ENCODE assay signal across 8 cellular contexts in the genomic region with DNA sequence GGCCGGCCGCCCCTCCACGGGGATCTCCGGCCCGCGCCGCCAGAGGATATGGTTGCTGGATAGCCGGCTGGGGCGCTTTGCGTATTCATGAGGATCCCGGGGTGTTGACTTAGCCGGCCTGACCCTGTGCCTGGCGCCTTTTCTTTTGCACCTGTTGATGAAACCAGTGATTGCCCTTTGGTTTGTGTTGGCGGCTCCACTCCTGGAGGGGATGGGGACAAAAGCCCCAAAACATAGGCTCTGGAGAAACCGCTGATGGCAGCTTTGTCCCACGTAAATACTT. TPM values are rescaled to one million over a fixed set of nuclear protein-coding genes. Genes with fewer than 3 reads are reported as not detected.
DNase-seq lines count a peak whose midpoint lies in the region; ATAC-seq, FAIRE-seq and TF ChIP-seq lines count a peak whose summit lies in the region.

No MANE protein-coding gene starts in this region.

- 2% methylated on average over 16 of the region's 16 CpGs; no CpG with 5 or more reads in 1 of the 2 experiments for WGBS in H1 (ENCODE audit: extremely low coverage in 1 of 2, insufficient coverage in 1 of 2, insufficient read length in 1 of 2, insufficient replicate concordance in 2 of 2, low coverage in 1 of 2, low lambda C conversion rate in 2 of 2, missing lambda C conversion rate in 1 of 2), 2 experiments

- no peaks in the 10 kb centered on the region; the same call in 1 of the 2 replicates for H3K79me1 ChIP-seq in H1 (ENCODE audit: low read depth, low read length)

- no peak overlapping the region; the same call in 1 of the 2 replicates for H2BK15ac ChIP-seq in H1 (ENCODE audit: low read length)

- H3K4ac ChIP-seq in H1 (replicated peaks; ENCODE audit: insufficient read length, low read depth, low read length) = no peak overlapping the region

- H3K4me1 ChIP-seq in BE2C (peaks cover 9% of the 10 kb centered on the region; the same call in 1 of the 2 replicates), H1 (replicated peaks in 1 of 4; ENCODE audit: control insufficient read depth in 3 of 4, insufficient read depth in 4 of 4, low read length in 3 of 4) (peaks cover 4 to 24% (median 20%) of the 10 kb centered on the region in 4 experiments), mucosa of rectum (ENCODE audit: control insufficient read depth in 2 of 2, insufficient read depth in 2 of 2, low read length in 2 of 2) (peaks cover 20 to 30% of the 10 kb centered on the region in 2 donors), upper lobe of right lung (peaks cover 9% of the 10 kb centered on the region)

- 0 out of 2 replicates have a peak overlapping the region, but pooled peaks have one; percentile 31 for H2BK5ac ChIP-seq in H1 (ENCODE audit: low read depth, low read length)

- intact Hi-C loops in upper lobe of right lung (cut with DNase I) = loop anchor here (10.0 kb wide), 1 partner anchor 93 kb away; no protein-coding TSS in a partner anchor

- H2AFZ ChIP-seq in H1 (ENCODE audit: low read length) = no peak overlapping the region

- TF ChIP-seq RAD21 in H1 (IDR thresholded peaks at IDR 0.05 in 1 of 2, conservative IDR thresholded peaks at IDR 0.05 in 1 of 2; ENCODE audit: low read depth in 2 of 2, low read length in 2 of 2) = no peak

- no peak overlapping the region for H4K91ac ChIP-seq in H1 (replicated peaks; ENCODE audit: insufficient read length, low read length)

- POLR2A ChIA-PET in H1 (lab: Charles Lee; ENCODE audit: partially characterized antibody) = interaction anchor here (0.6 to 3.5 kb wide), 5 partner anchors 8 to 170 kb away, joined by 3 to 12 read pairs (median 4); no protein-coding TSS in a partner anchor

- H3K14ac ChIP-seq in H1 (ENCODE audit: insufficient read length) = no peak overlapping the region

- no peaks in the 10 kb centered on the region for H4K20me1 ChIP-seq in H1 (replicated peaks in 1 of 2; ENCODE audit: control insufficient read depth in 1 of 2, insufficient read depth in 2 of 2, low read length in 2 of 2)

- H3K27me3 Mint-ChIP-seq in T-helper 17 cell = no peaks in the 10 kb centered on the region

- DNase-seq in BE2C = peak; percentile 34
- peak in 2 of 3 donors; percentile 22 to 33 for DNase-seq in T-helper 17 cell
- peak in 1 of 2 experiments; percentile 76 for DNase-seq in H1 (ENCODE audit: low read depth in 1 of 2, low spot score in 2 of 2)
- peak; percentile 74 for DNase-seq in upper lobe of right lung
- DNase-seq in NCI-H226 = no peak

- peak overlapping the region; percentile 88 for H3K4me3 Mint-ChIP-seq in T-helper 17 cell

- TF ChIP-seq EP300 in H1 (IDR thresholded peaks at IDR 0.05; ENCODE audit: borderline replicate concordance in 1 of 2, low read depth in 2 of 2, low read length in 2 of 2) = no peak

- H3K36me3 Mint-ChIP-seq in T-helper 17 cell (ENCODE audit: low read depth) = no peaks in the 10 kb centered on the region

- peaks cover 5% of the 10 kb centered on the region; the same call in 1 of the 2 replicates for H3K23me2 ChIP-seq in H1 (ENCODE audit: low read depth, low read length)

- H4K8ac ChIP-seq in H1 (ENCODE audit: extremely low read depth, insufficient read depth, low read length) = peak overlapping the region; percentile 76; the same call in 1 of the 2 replicates

- no peak overlapping the region for H3K56ac ChIP-seq in H1 (replicated peaks; ENCODE audit: insufficient read length, low read depth, low read length)

- CTCF ChIA-PET in H1 (lab: Charles Lee; ENCODE audit: partially characterized antibody) = interaction anchor here (0.7 to 2.6 kb wide), 6 partner anchors 12 to 90 kb away, joined by 3 to 12 read pairs (median 4); no protein-coding TSS in a partner anchor

- H3K9ac ChIP-seq in H1 (replicated peaks in 1 of 4; ENCODE audit: extremely low read depth in 1 of 4, low read depth in 3 of 4, low read length in 3 of 4) = peak overlapping the region in 3 of 4 experiments; percentile 39 to 80 (median 57); a peak in 4 of 7 replicates
- H3K9ac ChIP-seq in mucosa of rectum (ENCODE audit: low read depth in 1 of 2, low read length in 2 of 2) = peak overlapping the region; percentile 72 to 95

- no peak overlapping the region for H4K5ac ChIP-seq in H1 (ENCODE audit: insufficient read length, low read depth, low read length)

- H3K9me3 ChIP-seq in BE2C (no peaks in the 10 kb centered on the region), T-helper 17 cell (ENCODE audit: control insufficient read depth, low read length, poor library complexity, severe bottlenecking) (no peaks in the 10 kb centered on the region), H1 (ENCODE audit: insufficient read depth in 2 of 2, low read depth in 1 of 2, low read length in 1 of 2) (no peaks in the 10 kb centered on the region), mucosa of rectum (ENCODE audit: control insufficient read depth in 2 of 2, low read length in 2 of 2) (no peaks in the 10 kb centered on the region), upper lobe of right lung (no peaks in the 10 kb centered on the region)

- peaks cover 0 to 25% of the 10 kb centered on the region in 2 experiments; a peak in 2 of 4 replicates for H3K79me2 ChIP-seq in H1 (ENCODE audit: control insufficient read depth in 1 of 2, insufficient read depth in 2 of 2, low read length in 2 of 2)

- ATAC-seq in GM19035 (IDR thresholded peaks at IDR 0.05; ENCODE audit: unreplicated experiment) = peak; percentile 32
- ATAC-seq in HG03439 (IDR thresholded peaks at IDR 0.05; ENCODE audit: unreplicated experiment) = peak; percentile 45
- peak; percentile 25 for ATAC-seq in T-helper 17 cell
- ATAC-seq in upper lobe of right lung = peak; percentile 44

- H3K4me1 Mint-ChIP-seq in T-helper 17 cell = peaks cover 36% of the 10 kb centered on the region

- peak overlapping the region; percentile 65 for H3K4me3 ChIP-seq in BE2C (ENCODE audit: low read depth, low read length)
- H3K4me3 ChIP-seq in H1 (ENCODE audit: extremely low read depth in 1 of 4, insufficient read depth in 2 of 4, low read depth in 3 of 4, low read length in 4 of 4) = peak overlapping the region; percentile 50 to 81 (median 62)
- H3K4me3 ChIP-seq in mucosa of rectum (ENCODE audit: low read length in 2 of 2) = peak overlapping the region; percentile 81 to 87
- peak overlapping the region; percentile 83 for H3K4me3 ChIP-seq in upper lobe of right lung

- peak overlapping the region; percentile 78; the same call in 1 of the 2 replicates for H2BK12ac ChIP-seq in H1 (ENCODE audit: low read depth, low read length)

- H2AK5ac ChIP-seq in H1 (ENCODE audit: low read depth, low read length) = no peak overlapping the region

- TF ChIP-seq POLR2A in H1 (IDR thresholded peaks at IDR 0.05; ENCODE audit: control extremely low read depth in 1 of 2, low read depth in 2 of 2, low read length in 2 of 2) = peak in 1 of 2 experiments; percentile 24; a peak in 1 of 3 replicates

- H3K18ac ChIP-seq in H1 (ENCODE audit: extremely low read depth, low read length) = no peak overlapping the region

- H2BK20ac ChIP-seq in H1 (ENCODE audit: low read length) = 0 out of 2 replicates have a peak overlapping the region, but pooled peaks have one; percentile 24

- no peak overlapping the region for H3K23ac ChIP-seq in H1 (ENCODE audit: insufficient read length)

- H3K27ac Mint-ChIP-seq in T-helper 17 cell = peak overlapping the region; percentile 92

- H2BK120ac ChIP-seq in H1 (replicated peaks; ENCODE audit: low read depth, low read length) = no peak overlapping the region

- no peaks in the 10 kb centered on the region for H3K36me3 ChIP-seq in BE2C
- H3K36me3 ChIP-seq in H1 (ENCODE audit: control insufficient read depth in 2 of 4, insufficient read depth in 4 of 4, low read length in 3 of 4) = no peaks in the 10 kb centered on the region
- no peaks in the 10 kb centered on the region for H3K36me3 ChIP-seq in mucosa of rectum (ENCODE audit: control insufficient read depth in 2 of 2, insufficient read depth in 2 of 2, low read length in 2 of 2)
- H3K36me3 ChIP-seq in upper lobe of right lung = no peaks in the 10 kb centered on the region

- H3K27ac ChIP-seq in H1 (ENCODE audit: low read depth, low read length) = no peak overlapping the region
- H3K27ac ChIP-seq in mucosa of rectum (ENCODE audit: low read depth in 2 of 2, low read length in 2 of 2) = peak overlapping the region; percentile 80 to 83
- H3K27ac ChIP-seq in upper lobe of right lung = peak overlapping the region; percentile 63

- TF ChIP-seq CTCF in BE2C (IDR thresholded peaks at IDR 0.05; ENCODE audit: low read depth, low read length) (no peak), H1 (IDR thresholded peaks at IDR 0.05; ENCODE audit: control extremely low read depth in 1 of 3, insufficient read depth in 1 of 3, low read depth in 1 of 3, low read length in 3 of 3) (no peak), upper lobe of right lung (IDR thresholded peaks at IDR 0.05) (no peak)

- no peak for FAIRE-seq in H1 (lab: Jason Lieb, UNC)

- no peaks in the 10 kb centered on the region for H3K27me3 ChIP-seq in BE2C
- H3K27me3 ChIP-seq in H1 (replicated peaks in 1 of 4; ENCODE audit: control insufficient read depth in 3 of 4, extremely low read depth in 1 of 4, insufficient read depth in 3 of 4, low read length in 3 of 4) = peaks cover 0 to 16% (median 11%) of the 10 kb centered on the region in 4 experiments; a peak in 5 of 7 replicates
- no peaks in the 10 kb centered on the region for H3K27me3 ChIP-seq in mucosa of rectum (ENCODE audit: control insufficient read depth in 2 of 2, insufficient read depth in 2 of 2, low read length in 2 of 2)
- H3K27me3 ChIP-seq in upper lobe of right lung = no peaks in the 10 kb centered on the region

- peak overlapping the region; percentile 65 to 89 for H3K4me2 ChIP-seq in H1 (ENCODE audit: insufficient read depth in 1 of 2, low read depth in 2 of 2, low read length in 2 of 2)

TF ChIP-seq in H1, 55 proteins besides CTCF, POLR2A, EP300 and RAD21 (continues in another document):
- TF ChIP-seq KDM5A (IDR thresholded peaks at IDR 0.05; ENCODE audit: low read length) = no peak
- 0 out of 4 replicates have a peak, but pooled peaks of 1 of the 2 experiments have one; percentile 38 for TF ChIP-seq HDAC2 (IDR thresholded peaks at IDR 0.05; ENCODE audit: borderline replicate concordance in 1 of 2, low read depth in 2 of 2, low read length in 2 of 2)
- no peak for TF ChIP-seq CHD2 (IDR thresholded peaks at IDR 0.05; ENCODE audit: low read length)
- TF ChIP-seq CREB1 (IDR thresholded peaks at IDR 0.05) = no peak
- 0 out of 2 replicates have a peak, but pooled peaks have one; percentile 30 for TF ChIP-seq TAF1 (IDR thresholded peaks at IDR 0.05; ENCODE audit: low read depth, low read length)

RNA-seq across cellular contexts. Expression of a gene that starts 0.6 kb away (rescaled TPM):
- polyA plus RNA-seq in BE2C (2012; ENCODE audit: insufficient read depth, insufficient read length, low read depth) = 9.9 TPM
- total RNA-seq in T-helper 17 cell = 10 to 100 TPM; 43.6 to 45.0 TPM
- total RNA-seq in H1 (2021; fragmentation: NEBNext Ultra II Directional; extraction: Animal tissue kit (Norgen Biotek cat#: 25700)) = 13.5 and 13.9 TPM in 2 replicates
- 3.7 TPM in 2 replicates for polyA plus RNA-seq in H1 (2011; rRNA removed)
- 3.4 TPM for polyA plus RNA-seq in H1 (2011; cell fraction: cytosol; rRNA removed)
- polyA plus RNA-seq in H1 (2011; cell fraction: nucleus; rRNA removed) = 8.0 TPM
- 4.8 to 6.4 TPM (median 5.5 TPM) in 4 replicates for polyA plus RNA-seq in H1 (2012, experiment 1 of 2)
- 2.3 TPM for polyA plus RNA-seq in H1 (2012, experiment 2 of 2)
- polyA plus RNA-seq in H1 (2013, experiment 1 of 2) = 6.1 TPM
- 5.8 TPM for polyA plus RNA-seq in H1 (2013, experiment 2 of 2)
- polyA minus RNA-seq in H1 (2011; rRNA and poly(A)+ RNA removed) = 8.9 and 9.5 TPM in 2 replicates
- 5.3 TPM for polyA minus RNA-seq in H1 (2011; cell fraction: cytosol; rRNA and poly(A)+ RNA removed)
- polyA minus RNA-seq in H1 (2011; cell fraction: nucleus; rRNA and poly(A)+ RNA removed) = 6.2 TPM
- 7.2 TPM for total RNA-seq in upper lobe of right lung
